1 cellular context compared by ENCODE assay signal in genomic region chr19:19434483-19435045, GRCh38.
TF ChIP-seq lines count a peak whose summit lies in the region.

No MANE protein-coding gene starts in this region.

TF ChIP-seq in GM23338, 12 proteins besides CTCF, POLR2A, EP300 and RAD21 (continued from another document):
- TF ChIP-seq ZNF462 (CRISPR knock-in tag; IDR thresholded peaks at IDR 0.05) (no peak), EZH2 (IDR thresholded peaks at IDR 0.05; ENCODE audit: low read depth, unreplicated experiment) (no peak), ZNF114 (CRISPR knock-in tag; IDR thresholded peaks at IDR 0.05) (no peak), CREB1 (CRISPR knock-in tag; IDR thresholded peaks at IDR 0.05; ENCODE audit: low read depth) (no peak), JUNB (IDR thresholded peaks at IDR 0.05; ENCODE audit: unreplicated experiment) (no peak), REST (IDR thresholded peaks at IDR 0.05; ENCODE audit: unreplicated experiment) (no peak)
